In the genomic region with DNA sequence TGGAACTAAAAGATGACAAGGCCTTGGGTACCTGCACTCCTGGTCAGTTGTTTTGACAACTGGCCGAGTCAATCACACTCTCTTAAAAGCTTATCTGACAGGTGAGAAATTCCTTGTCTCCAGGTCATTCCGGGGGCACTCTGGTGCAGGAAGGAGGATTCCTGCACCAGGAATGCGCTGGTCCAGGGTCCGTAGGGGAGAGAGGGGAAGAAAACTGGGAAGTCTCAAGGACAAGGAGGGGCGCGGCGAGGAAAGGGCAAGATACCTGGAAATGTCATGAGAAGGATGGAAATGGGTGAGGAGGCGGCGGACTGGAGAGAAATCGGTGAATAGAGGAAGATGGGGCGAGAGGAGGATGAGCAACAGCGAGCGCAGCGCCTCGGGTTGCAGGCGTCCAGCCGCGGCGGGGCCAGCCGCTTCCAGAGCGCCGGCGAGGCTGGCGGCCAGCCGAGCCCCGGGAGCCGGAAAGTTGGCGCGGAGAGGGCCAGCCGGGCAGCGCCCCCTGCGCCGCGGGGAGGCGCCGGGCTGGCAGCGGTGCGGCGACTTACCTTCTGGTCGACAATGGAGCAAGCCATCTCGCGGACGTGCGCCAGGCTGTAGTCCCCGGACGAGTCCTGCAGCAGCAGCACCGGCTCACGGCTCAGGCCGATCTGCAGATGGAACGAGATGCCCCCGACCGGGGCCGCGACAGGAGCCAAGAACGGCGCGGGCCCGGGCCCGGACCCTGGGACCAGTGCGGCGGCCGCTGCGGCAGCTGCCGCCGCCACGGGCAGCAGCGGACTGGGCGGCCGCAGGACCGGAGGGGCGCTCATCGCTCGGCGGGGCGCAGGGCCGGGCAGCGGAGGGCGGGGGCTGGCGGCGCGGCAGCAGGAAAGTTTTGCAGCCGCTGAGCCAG, we compare ENCODE assay signal across 8 cellular contexts. TPM values are rescaled to one million over a fixed set of nuclear protein-coding genes. Genes with fewer than 3 reads are reported as not detected.
DNase-seq lines count a peak whose midpoint lies in the region; ATAC-seq and TF ChIP-seq lines count a peak whose summit lies in the region.

No MANE protein-coding gene starts in this region.

- no peaks in the 10 kb centered on the region for H3K36me3 ChIP-seq in RWPE2 (ENCODE audit: low read depth)
- no peaks in the 10 kb centered on the region for H3K36me3 ChIP-seq in endodermal cell (ENCODE audit: control insufficient read depth, insufficient read depth, low read length)
- H3K36me3 ChIP-seq in lung (ENCODE audit: control insufficient read depth in 2 of 2, insufficient read depth in 2 of 2, low read length in 2 of 2): no peaks in the 10 kb centered on the region

- no peak for DNase-seq in activated T-cell treated with anti-CD3 and anti-CD28 coated beads, Interleukin-2, amount 50 U/mL, for 24 hours
- DNase-seq in activated T-cell treated with anti-CD3 and anti-CD28 coated beads for 4 hours (no peak), RWPE2 (ENCODE audit: low spot score) (peak; percentile 66), endodermal cell (peak; percentile 84), lung (ENCODE audit: low spot score) (peak; percentile 53), epidermal melanocyte (ENCODE audit: insufficient read length, low spot score) (no peak)

- peaks cover 13% of the 10 kb centered on the region for H3K4me1 ChIP-seq in RWPE2 (ENCODE audit: insufficient read depth, poor library complexity, severe bottlenecking)
- no peaks in the 10 kb centered on the region for H3K4me1 ChIP-seq in endodermal cell (ENCODE audit: control insufficient read depth, insufficient read depth, low read length)
- H3K4me1 ChIP-seq in lung (ENCODE audit: control insufficient read depth in 2 of 2, insufficient read depth in 2 of 2, low read length in 2 of 2): peaks cover 3 to 8% of the 10 kb centered on the region in 2 donors

- peak overlapping the region; percentile 52 for H3K9ac ChIP-seq in endodermal cell (ENCODE audit: extremely low read depth, low read length, poor library complexity, severe bottlenecking)

- H3K4me3 Mint-ChIP-seq in activated T-cell treated with anti-CD3 and anti-CD28 coated beads, Interleukin-2, amount 50 U/mL, for 24 hours: peak overlapping the region; percentile 58
- peak overlapping the region; percentile 70 for H3K4me3 Mint-ChIP-seq in endodermal cell

- no peaks in the 10 kb centered on the region for H3K9me3 ChIP-seq in RWPE2 (ENCODE audit: severe bottlenecking)
- no peaks in the 10 kb centered on the region for H3K9me3 ChIP-seq in endodermal cell (ENCODE audit: control insufficient read depth, low read length)
- H3K9me3 ChIP-seq in lung (ENCODE audit: control insufficient read depth in 2 of 2, insufficient read depth in 1 of 2, low read length in 1 of 2): no peaks in the 10 kb centered on the region

- H3K27me3 ChIP-seq in RWPE2 (ENCODE audit: insufficient read depth, poor library complexity, severe bottlenecking): no peaks in the 10 kb centered on the region
- H3K27me3 ChIP-seq in endodermal cell (ENCODE audit: control insufficient read depth, insufficient read depth, low read length, poor library complexity, severe bottlenecking): peaks cover 25% of the 10 kb centered on the region
- no peaks in the 10 kb centered on the region for H3K27me3 ChIP-seq in lung (ENCODE audit: control insufficient read depth, insufficient read depth)

- H3K27ac Mint-ChIP-seq in activated T-cell treated with anti-CD3 and anti-CD28 coated beads, Interleukin-2, amount 50 U/mL, for 24 hours: no peak overlapping the region
- peak overlapping the region; percentile 68 for H3K27ac Mint-ChIP-seq in endodermal cell

- H3K4me3 ChIP-seq in RWPE2 (ENCODE audit: severe bottlenecking) (peak overlapping the region; percentile 82), endodermal cell (ENCODE audit: low read length) (peak overlapping the region; percentile 85), lung (peak overlapping the region; percentile 88)

- H3K27ac ChIP-seq in RWPE2 (ENCODE audit: poor library complexity, severe bottlenecking) (peak overlapping the region; percentile 7), endodermal cell (ENCODE audit: low read depth, low read length) (no peak overlapping the region), lung (ENCODE audit: low read depth in 1 of 2, low read length in 1 of 2) (peak overlapping the region; percentile 79 to 84), temporal lobe (ENCODE audit: low read depth, low read length) (peak overlapping the region; percentile 69)

- no peaks in the 10 kb centered on the region for H3K36me3 Mint-ChIP-seq in activated T-cell treated with anti-CD3 and anti-CD28 coated beads, Interleukin-2, amount 50 U/mL, for 24 hours (ENCODE audit: low read depth)
- no peaks in the 10 kb centered on the region for H3K36me3 Mint-ChIP-seq in endodermal cell (ENCODE audit: low read depth)

- peaks cover 40% of the 10 kb centered on the region for H3K27me3 Mint-ChIP-seq in activated T-cell treated with anti-CD3 and anti-CD28 coated beads, Interleukin-2, amount 50 U/mL, for 24 hours
- peaks cover 46% of the 10 kb centered on the region for H3K27me3 Mint-ChIP-seq in endodermal cell (ENCODE audit: insufficient read depth)

- H3K9me3 Mint-ChIP-seq in activated T-cell treated with anti-CD3 and anti-CD28 coated beads, Interleukin-2, amount 50 U/mL, for 24 hours: no peaks in the 10 kb centered on the region
- H3K9me3 Mint-ChIP-seq in endodermal cell: no peaks in the 10 kb centered on the region

- peaks cover 6% of the 10 kb centered on the region for H3K4me1 Mint-ChIP-seq in activated T-cell treated with anti-CD3 and anti-CD28 coated beads, Interleukin-2, amount 50 U/mL, for 24 hours (ENCODE audit: low read depth)
- H3K4me1 Mint-ChIP-seq in endodermal cell: peaks cover 22% of the 10 kb centered on the region

- peak; percentile 40 for TF ChIP-seq CTCF in RWPE2 (IDR thresholded peaks at IDR 0.05; ENCODE audit: poor library complexity, severe bottlenecking)
- TF ChIP-seq CTCF in endodermal cell (conservative IDR thresholded peaks at IDR 0.05): no peak
- no peak for TF ChIP-seq CTCF in lung (IDR thresholded peaks at IDR 0.05; ENCODE audit: control extremely low read depth, extremely low read depth)

- ATAC-seq in HG03103 (IDR thresholded peaks at IDR 0.05; ENCODE audit: low read depth, unreplicated experiment) (peak; percentile 35), RWPE2 (ENCODE audit: low read depth) (peak; percentile 55), lung (ENCODE audit: insufficient read depth, low FRiP score) (peak; percentile 58)

- 0 to 6% methylated on average over 2 to 82 of the region's 82 CpGs for WGBS in endodermal cell (ENCODE audit: insufficient coverage in 1 of 2, insufficient read length in 1 of 2), 2 experiments
- 0 to 1% methylated on average over 76 to 82 of the region's 82 CpGs for WGBS in lung, 2 donors

RNA-seq across cellular contexts. Expression of a gene that starts 0.7 kb away (rescaled TPM):
- total RNA-seq in endodermal cell (10 to 100 TPM; 12.0 to 12.6 TPM), lung (10 to 100 TPM; 17.2 to 20.9 TPM), temporal lobe (18.9 TPM)
- 9.2 TPM for polyA plus RNA-seq in endodermal cell (2013, experiment 1 of 2)
- polyA plus RNA-seq in endodermal cell (2013, experiment 2 of 2): 8.0 TPM
- polyA plus RNA-seq in lung: 1 to 10 TPM; 4.0 to 5.2 TPM

Comparison
In these comparisons a context has a peak if more than half of its experiments do, and no peak if none do; other contexts are left out.
1. DNase-seq: peak in RWPE2 (single experiment), endodermal cell (single experiment) and lung (single experiment); none in activated T-cell treated with anti-CD3 and anti-CD28 coated beads, Interleukin-2, amount 50 U/mL, for 24 hours (single experiment), activated T-cell treated with anti-CD3 and anti-CD28 coated beads for 4 hours (single experiment) and epidermal melanocyte (single experiment).
2. Peak in every context shown above with its lines, with median percentiles within 50 percentile points of each other: ATAC-seq and H3K4me3 ChIP-seq.